In genomic region chr3:80000022-80000421, GRCh38 we compare ENCODE assay signal across 22 cellular contexts.
DNase-seq lines count a peak whose midpoint lies in the region; ATAC-seq, FAIRE-seq and TF ChIP-seq lines count a peak whose summit lies in the region.
"Had no signal": no experiment of that assay in that cellular context is flagged by ENCODE, and none has a peak within 500 bp of the region (broad histone marks: within the 10 kb centered on the region; RNA-seq: fewer than 3 reads in every experiment).

No MANE protein-coding gene starts in this region.

- H3K36me3 Mint-ChIP-seq in astrocyte (ENCODE audit: low read depth, unreplicated experiment), result no peaks in the 10 kb centered on the region
- H3K36me3 Mint-ChIP-seq: IgD-negative memory B cell had no signal

- H3K4me1 Mint-ChIP-seq in astrocyte (ENCODE audit: low read depth, unreplicated experiment), result peaks cover 4% of the 10 kb centered on the region
- H3K4me1 Mint-ChIP-seq: IgD-negative memory B cell had no signal

- no peak overlapping the region for H3K4me2 ChIP-seq in astrocyte (ENCODE audit: low read length)

- DNase-seq in DMS53 (lab: John Stamatoyannopoulos, UW) (peak; percentile 4), DMS53 treated with DMSO at 0.1 percent for 48 hours (lab: John Stamatoyannopoulos, UW; ENCODE audit: unreplicated experiment) (no peak), LNCaP clone FGC (ENCODE audit: low read depth) (peak; percentile 49), astrocyte (ENCODE audit: low read depth) (peak; percentile 34), epithelial cell of prostate (ENCODE audit: low read depth, low spot score) (peak; percentile 27), sigmoid colon (no peak)
- DNase-seq: 8988T, AML-193, C1 segment of cervical spinal cord, DMS79 treated with DMSO at 0.1 percent for 48 hours, NCI-H1694, NCI-H2081, NCI-H2171, NCI-H345, NCI-H526, Right ventricle myocardium superior had no signal

- no peak for TF ChIP-seq POLR2A in sigmoid colon (IDR thresholded peaks at IDR 0.05)

- no peaks in the 10 kb centered on the region for H3K36me3 ChIP-seq in astrocyte (ENCODE audit: insufficient read depth, low read length)
- H3K36me3 ChIP-seq in sigmoid colon, result no peaks in the 10 kb centered on the region

- no peaks in the 10 kb centered on the region for H3K27me3 ChIP-seq in astrocyte (ENCODE audit: insufficient read depth, low read length)
- H3K27me3 ChIP-seq in sigmoid colon, result no peaks in the 10 kb centered on the region

- no peaks in the 10 kb centered on the region for H3K9me3 Mint-ChIP-seq in astrocyte (ENCODE audit: unreplicated experiment)

- no peak overlapping the region for H3K4me3 Mint-ChIP-seq in astrocyte (ENCODE audit: unreplicated experiment)
- H3K4me3 Mint-ChIP-seq: IgD-negative memory B cell had no signal

- H3K4me1 ChIP-seq in astrocyte (ENCODE audit: insufficient read depth, low read length) (no peaks in the 10 kb centered on the region), sigmoid colon (peaks cover 0 to 2% (median 0%) of the 10 kb centered on the region in 4 donors)

- FAIRE-seq in astrocyte (lab: Jason Lieb, UNC), result no peak
- FAIRE-seq: GM12878, H54 had no signal

- no peak overlapping the region for H2AFZ ChIP-seq in astrocyte (ENCODE audit: low read depth, low read length)

- no peaks in the 10 kb centered on the region for H3K79me2 ChIP-seq in astrocyte (ENCODE audit: insufficient read depth, low read length)

- no peaks in the 10 kb centered on the region for H3K27me3 Mint-ChIP-seq in astrocyte (ENCODE audit: low read depth, unreplicated experiment)
- H3K27me3 Mint-ChIP-seq: IgD-negative memory B cell had no signal

- no peak for ATAC-seq in HG02840 (IDR thresholded peaks at IDR 0.05; ENCODE audit: low FRiP score, unreplicated experiment)
- ATAC-seq in HG03139 (IDR thresholded peaks at IDR 0.05; ENCODE audit: unreplicated experiment), result no peak
- ATAC-seq: GM12878 had no signal

- intact Hi-C loops in sigmoid colon (cut with DNase I), result no loop called here

- no peak for TF ChIP-seq EP300 in sigmoid colon (IDR thresholded peaks at IDR 0.05)

- H3K27ac ChIP-seq in astrocyte (ENCODE audit: low read depth, low read length) (no peak overlapping the region), epithelial cell of prostate (no peak overlapping the region), sigmoid colon (no peak overlapping the region)
- H3K27ac ChIP-seq: SK-N-MC had no signal

- no peaks in the 10 kb centered on the region for H4K20me1 ChIP-seq in astrocyte (ENCODE audit: insufficient read depth, low read length)

- H3K4me3 ChIP-seq in LNCaP clone FGC (ENCODE audit: low read depth, low read length) (no peak overlapping the region), astrocyte (ENCODE audit: insufficient read depth, low read depth, low read length) (no peak overlapping the region), sigmoid colon (no peak overlapping the region)
- H3K4me3 ChIP-seq: GM12878, SK-N-MC had no signal

- H3K9me3 ChIP-seq in astrocyte (ENCODE audit: insufficient read depth, low read depth, low read length) (no peaks in the 10 kb centered on the region), sigmoid colon (no peaks in the 10 kb centered on the region)

- no peak overlapping the region for H3K9ac ChIP-seq in astrocyte (ENCODE audit: low read length)

- no peak overlapping the region for H3K27ac Mint-ChIP-seq in astrocyte (ENCODE audit: unreplicated experiment)
- H3K27ac Mint-ChIP-seq: IgD-negative memory B cell had no signal

- TF ChIP-seq CTCF in LNCaP clone FGC (IDR thresholded peaks at IDR 0.05; ENCODE audit: control insufficient read depth, extremely low read depth, insufficient read depth) (no peak), astrocyte (IDR thresholded peaks at IDR 0.05; ENCODE audit: insufficient read depth, low read depth, low read length) (no peak), sigmoid colon (IDR thresholded peaks at IDR 0.05) (no peak)

- 81 to 86% methylated on average over 5 of the region's 5 CpGs for WGBS in sigmoid colon, 2 donors

Comparison
In these comparisons a context has a peak if more than half of its experiments do, and no peak if none do; other contexts are left out.
1. DNase-seq: peak in DMS53 (single experiment), LNCaP clone FGC (single experiment), astrocyte (single experiment) and epithelial cell of prostate (single experiment); none in DMS53 treated with DMSO at 0.1 percent for 48 hours (single experiment) and sigmoid colon (single experiment).